23 cellular contexts compared by ENCODE assay signal in the genomic region with DNA sequence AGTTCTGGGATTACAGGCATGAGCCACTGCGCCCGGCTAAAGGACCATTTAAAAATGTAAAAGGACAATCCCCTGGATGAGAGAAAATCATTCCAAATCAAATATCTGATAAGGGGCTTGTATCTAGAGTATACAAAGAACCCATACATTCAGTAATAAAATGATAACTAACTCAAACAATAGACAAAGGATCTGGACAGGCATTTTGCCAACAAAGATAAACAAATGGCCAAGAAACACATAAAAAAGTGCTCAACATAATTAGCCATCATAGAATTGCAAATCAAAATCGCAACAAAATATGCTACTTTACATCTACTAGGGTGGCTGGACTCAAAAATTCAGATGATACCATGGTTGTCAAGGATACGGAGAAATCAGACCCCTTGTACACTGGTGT. TPM values are rescaled to one million over a fixed set of nuclear protein-coding genes. Genes with fewer than 3 reads are reported as not detected.
A peak's percentile ranks its signal among the peaks of the same experiment; 100 is the strongest.
DNase-seq lines count a peak whose midpoint lies in the region; ATAC-seq and TF ChIP-seq lines count a peak whose summit lies in the region.
"Had no signal": no experiment of that assay in that cellular context is flagged by ENCODE, and none has a peak within 500 bp of the region (broad histone marks: within the 10 kb centered on the region; RNA-seq: fewer than 3 reads in every experiment).

No MANE protein-coding gene starts in this region.

- POLR2A ChIA-PET in HEK293 (lab: Yijun Ruan, JAX), result no interaction called here

- no peaks in the 10 kb centered on the region for H3K27me3 ChIP-seq in suprapubic skin
- H3K27me3 ChIP-seq: SJSA1 had no signal

- peak; percentile 31 for ATAC-seq in left colon
- no peak for ATAC-seq in HG03139 (IDR thresholded peaks at IDR 0.05; ENCODE audit: unreplicated experiment)
- ATAC-seq: CD8-positive, alpha-beta T cell; GM23338 had no signal

- no peak for TF ChIP-seq POLR2A in suprapubic skin (IDR thresholded peaks at IDR 0.05)

- TF ChIP-seq CTCF in C4-2B (conservative IDR thresholded peaks at IDR 0.05), result no peak
- TF ChIP-seq CTCF in HEK293 (tag by site-specific recombination; IDR thresholded peaks at IDR 0.05), result no peak
- no peak for TF ChIP-seq CTCF in VCaP (conservative IDR thresholded peaks at IDR 0.05)
- TF ChIP-seq CTCF in suprapubic skin (IDR thresholded peaks at IDR 0.05), result no peak

- TF ChIP-seq EP300 in suprapubic skin (IDR thresholded peaks at IDR 0.05), result no peak

- H3K9me3 ChIP-seq in HEK293 (ENCODE audit: control insufficient read depth, insufficient read depth, low read depth, low read length) (no peaks in the 10 kb centered on the region), suprapubic skin (no peaks in the 10 kb centered on the region)
- H3K9me3 ChIP-seq: SJSA1 had no signal

- DNase-seq in left colon (no peak), suprapubic skin (ENCODE audit: low spot score in 2 of 2) (no peak)
- DNase-seq in stimulated activated CD4-positive, alpha-beta T cell treated with anti-CD3 and anti-CD28 coated beads, Interleukin-1b, Interleukin-23, amount 100 ng/mL, for 48 hours, result no peak
- DNase-seq: C1 segment of cervical spinal cord; Caco-2; CD8-positive, alpha-beta T cell; NCI-H1092; NCI-H1436 treated with DMSO at 0.1 percent for 48 hours; NCI-H2029; NCI-H226; NCI-H510A; NCI-H82; Right ventricle myocardium superior; RPMI8226; T-helper 1 cell had no signal

- H3K4me3 ChIP-seq in HEK293 (ENCODE audit: low read depth, low read length) (no peak overlapping the region), suprapubic skin (no peak overlapping the region)
- H3K4me3 ChIP-seq: GM23338, HAP-1, SJSA1 had no signal

- H3K4me1 ChIP-seq in HEK293 (ENCODE audit: control insufficient read depth, insufficient read depth, low read length) (no peaks in the 10 kb centered on the region), suprapubic skin (no peaks in the 10 kb centered on the region)
- H3K4me1 ChIP-seq: SJSA1 had no signal

- 81% methylated on average over 4 of the region's 4 CpGs for WGBS in suprapubic skin

- intact Hi-C loops in left colon (cut with DNase I, micrococcal nuclease), result no loop called here

- peak overlapping the region; percentile 33; the same call in 1 of the 2 replicates for H3K27ac ChIP-seq in C4-2B
- no peak overlapping the region for H3K27ac ChIP-seq in HEK293 (ENCODE audit: extremely low read depth, low read depth, low read length)
- peak overlapping the region; percentile 52 for H3K27ac ChIP-seq in VCaP
- no peak overlapping the region for H3K27ac ChIP-seq in suprapubic skin
- H3K27ac ChIP-seq: HL-60, SJSA1 had no signal

- CTCF ChIA-PET in HEK293 (lab: Yijun Ruan, JAX), result no interaction called here

- H3K36me3 ChIP-seq in HEK293 (ENCODE audit: control insufficient read depth in 2 of 2, insufficient read depth in 1 of 2, low read length in 2 of 2) (no peaks in the 10 kb centered on the region), suprapubic skin (no peaks in the 10 kb centered on the region)
- H3K36me3 ChIP-seq: HAP-1, SJSA1 had no signal

TF ChIP-seq in HEK293, 187 proteins besides CTCF, POLR2A, EP300 and RAD21 (continues in another document):
- TF ChIP-seq OSR2 (tag by site-specific recombination; IDR thresholded peaks at IDR 0.05) (peak; percentile 48; the same call in 1 of the 2 replicates), SP3 (tag by site-specific recombination; IDR thresholded peaks at IDR 0.05) (no peak), GLIS2 (tag by site-specific recombination; IDR thresholded peaks at IDR 0.05) (no peak), ZNF707 (tag by site-specific recombination; IDR thresholded peaks at IDR 0.05) (no peak), ZNF530 (tag by site-specific recombination; IDR thresholded peaks at IDR 0.05; ENCODE audit: low read depth) (no peak), ZBTB20 (tag by site-specific recombination; IDR thresholded peaks at IDR 0.05) (no peak), ZXDB (tag by site-specific recombination; IDR thresholded peaks at IDR 0.05) (peak; percentile 44; the same call in 1 of the 2 replicates), ZNF48 (tag by site-specific recombination; IDR thresholded peaks at IDR 0.05) (no peak), ZNF423 (tag by site-specific recombination; IDR thresholded peaks at IDR 0.05) (no peak), FEZF1 (tag by site-specific recombination; IDR thresholded peaks at IDR 0.05) (peak; percentile 84), EGR2 (tag by site-specific recombination; IDR thresholded peaks at IDR 0.05; ENCODE audit: low read depth) (no peak), ZNF155 (tag by site-specific recombination; IDR thresholded peaks at IDR 0.05) (no peak), ZNF23 (tag by site-specific recombination; IDR thresholded peaks at IDR 0.05; ENCODE audit: borderline replicate concordance) (no peak), KLF8 (tag by site-specific recombination; IDR thresholded peaks at IDR 0.05) (no peak), ZBTB17 (tag by site-specific recombination; IDR thresholded peaks at IDR 0.05) (no peak), PRDM1 (tag by site-specific recombination; IDR thresholded peaks at IDR 0.05) (no peak), ZNF132 (tag by site-specific recombination; IDR thresholded peaks at IDR 0.05; ENCODE audit: borderline replicate concordance) (no peak), ZNF843 (tag by site-specific recombination; IDR thresholded peaks at IDR 0.05) (peak; percentile 61; the same call in 1 of the 2 replicates), KLF16 (tag by site-specific recombination; IDR thresholded peaks at IDR 0.05) (0 out of 2 replicates have a peak, but pooled peaks have one; percentile 11)
- TF ChIP-seq, protein P1, sequence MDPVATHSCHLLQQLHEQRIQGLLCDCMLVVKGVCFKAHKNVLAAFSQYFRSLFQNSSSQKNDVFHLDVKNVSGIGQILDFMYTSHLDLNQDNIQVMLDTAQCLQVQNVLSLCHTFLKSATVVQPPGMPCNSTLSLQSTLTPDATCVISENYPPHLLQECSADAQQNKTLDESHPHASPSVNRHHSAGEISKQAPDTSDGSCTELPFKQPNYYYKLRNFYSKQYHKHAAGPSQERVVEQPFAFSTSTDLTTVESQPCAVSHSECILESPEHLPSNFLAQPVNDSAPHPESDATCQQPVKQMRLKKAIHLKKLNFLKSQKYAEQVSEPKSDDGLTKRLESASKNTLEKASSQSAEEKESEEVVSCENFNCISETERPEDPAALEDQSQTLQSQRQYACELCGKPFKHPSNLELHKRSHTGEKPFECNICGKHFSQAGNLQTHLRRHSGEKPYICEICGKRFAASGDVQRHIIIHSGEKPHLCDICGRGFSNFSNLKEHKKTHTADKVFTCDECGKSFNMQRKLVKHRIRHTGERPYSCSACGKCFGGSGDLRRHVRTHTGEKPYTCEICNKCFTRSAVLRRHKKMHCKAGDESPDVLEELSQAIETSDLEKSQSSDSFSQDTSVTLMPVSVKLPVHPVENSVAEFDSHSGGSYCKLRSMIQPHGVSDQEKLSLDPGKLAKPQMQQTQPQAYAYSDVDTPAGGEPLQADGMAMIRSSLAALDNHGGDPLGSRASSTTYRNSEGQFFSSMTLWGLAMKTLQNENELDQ (tag by site-specific recombination; IDR thresholded peaks at IDR 0.05; ENCODE audit: low read depth), result no peak
- TF ChIP-seq, protein P2, sequence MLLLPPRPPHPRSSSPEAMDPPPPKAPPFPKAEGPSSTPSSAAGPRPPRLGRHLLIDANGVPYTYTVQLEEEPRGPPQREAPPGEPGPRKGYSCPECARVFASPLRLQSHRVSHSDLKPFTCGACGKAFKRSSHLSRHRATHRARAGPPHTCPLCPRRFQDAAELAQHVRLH (tag by site-specific recombination; IDR thresholded peaks at IDR 0.05), result no peak
- TF ChIP-seq, protein P3, sequence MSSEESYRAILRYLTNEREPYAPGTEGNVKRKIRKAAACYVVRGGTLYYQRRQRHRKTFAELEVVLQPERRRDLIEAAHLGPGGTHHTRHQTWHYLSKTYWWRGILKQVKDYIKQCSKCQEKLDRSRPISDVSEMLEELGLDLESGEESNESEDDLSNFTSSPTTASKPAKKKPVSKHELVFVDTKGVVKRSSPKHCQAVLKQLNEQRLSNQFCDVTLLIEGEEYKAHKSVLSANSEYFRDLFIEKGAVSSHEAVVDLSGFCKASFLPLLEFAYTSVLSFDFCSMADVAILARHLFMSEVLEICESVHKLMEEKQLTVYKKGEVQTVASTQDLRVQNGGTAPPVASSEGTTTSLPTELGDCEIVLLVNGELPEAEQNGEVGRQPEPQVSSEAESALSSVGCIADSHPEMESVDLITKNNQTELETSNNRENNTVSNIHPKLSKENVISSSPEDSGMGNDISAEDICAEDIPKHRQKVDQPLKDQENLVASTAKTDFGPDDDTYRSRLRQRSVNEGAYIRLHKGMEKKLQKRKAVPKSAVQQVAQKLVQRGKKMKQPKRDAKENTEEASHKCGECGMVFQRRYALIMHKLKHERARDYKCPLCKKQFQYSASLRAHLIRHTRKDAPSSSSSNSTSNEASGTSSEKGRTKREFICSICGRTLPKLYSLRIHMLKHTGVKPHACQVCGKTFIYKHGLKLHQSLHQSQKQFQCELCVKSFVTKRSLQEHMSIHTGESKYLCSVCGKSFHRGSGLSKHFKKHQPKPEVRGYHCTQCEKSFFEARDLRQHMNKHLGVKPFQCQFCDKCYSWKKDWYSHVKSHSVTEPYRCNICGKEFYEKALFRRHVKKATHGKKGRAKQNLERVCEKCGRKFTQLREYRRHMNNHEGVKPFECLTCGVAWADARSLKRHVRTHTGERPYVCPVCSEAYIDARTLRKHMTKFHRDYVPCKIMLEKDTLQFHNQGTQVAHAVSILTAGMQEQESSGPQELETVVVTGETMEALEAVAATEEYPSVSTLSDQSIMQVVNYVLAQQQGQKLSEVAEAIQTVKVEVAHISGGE (tag by site-specific recombination; conservative IDR thresholded peaks at IDR 0.05; ENCODE audit: low read depth), result no peak
- TF ChIP-seq, protein P4, sequence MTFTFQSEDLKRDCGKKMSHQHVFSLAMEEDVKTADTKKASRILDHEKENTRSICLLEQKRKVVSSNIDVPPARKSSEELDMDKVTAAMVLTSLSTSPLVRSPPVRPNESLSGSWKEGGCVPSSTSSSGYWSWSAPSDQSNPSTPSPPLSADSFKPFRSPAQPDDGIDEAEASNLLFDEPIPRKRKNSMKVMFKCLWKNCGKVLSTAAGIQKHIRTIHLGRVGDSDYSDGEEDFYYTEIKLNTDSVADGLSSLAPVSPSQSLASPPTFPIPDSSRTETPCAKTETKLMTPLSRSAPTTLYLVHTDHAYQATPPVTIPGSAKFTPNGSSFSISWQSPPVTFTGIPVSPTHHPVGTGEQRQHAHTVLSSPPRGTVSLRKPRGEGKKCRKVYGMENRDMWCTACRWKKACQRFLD (tag by site-specific recombination; IDR thresholded peaks at IDR 0.05), result no peak

RNA-seq across cellular contexts. Expression of a gene that starts 8.5 kb away (rescaled TPM):
- total RNA-seq in left colon (1 to 10 TPM; 3.0 to 5.0 TPM), suprapubic skin (1 to 10 TPM; 1.5 to 5.4 (median 2.5) TPM)

Comparison
In these comparisons a context has a peak if more than half of its experiments do, and no peak if none do; other contexts are left out.
1. H3K27ac ChIP-seq: peak in C4-2B (single experiment) and VCaP (single experiment); none in HEK293 (single experiment) and suprapubic skin (single experiment).